Comparison of ENCODE assay signal across 1 cellular context in the genomic region with DNA sequence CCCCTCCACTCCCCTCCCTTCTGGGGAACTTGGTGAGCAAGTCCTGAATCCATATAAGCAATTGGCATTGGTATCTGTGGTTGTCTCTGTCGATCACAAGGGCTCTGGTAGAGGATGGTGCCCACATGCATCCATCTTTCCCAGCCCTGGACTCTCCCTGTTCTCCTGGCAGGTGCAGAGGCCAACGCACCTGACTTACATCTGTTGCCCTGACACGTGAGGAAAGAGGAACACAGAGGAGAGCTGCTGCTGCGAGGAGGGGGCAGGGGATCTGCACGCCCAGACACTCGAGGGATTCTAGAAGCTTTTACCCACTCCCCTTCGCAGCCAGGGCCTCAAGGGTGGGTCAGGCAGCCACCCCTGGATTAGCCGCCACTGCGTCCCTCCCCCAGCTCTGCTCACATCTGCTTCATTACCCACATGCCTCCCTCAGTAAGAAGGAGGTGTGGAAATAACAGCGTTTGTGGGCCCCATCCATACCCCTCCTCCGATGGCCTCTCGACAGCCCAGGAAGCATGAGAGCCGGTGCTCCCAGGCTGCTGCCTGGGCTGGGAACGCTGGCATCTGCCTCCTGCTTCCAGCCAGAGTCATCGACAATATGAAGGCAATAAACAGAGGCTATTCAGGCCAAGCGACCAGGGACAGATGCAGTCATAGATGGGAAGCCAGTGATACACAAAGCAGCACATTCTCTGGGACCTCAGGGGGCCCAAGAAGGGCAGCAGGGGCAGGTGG.
TF ChIP-seq lines count a peak whose summit lies in the region.

No MANE protein-coding gene starts in this region.

TF ChIP-seq in SK-N-SH treated with all-trans-retinoic acid at 6 μM for 48 hours, 23 proteins besides CTCF, POLR2A, EP300 and RAD21 (continued from another document):
- TF ChIP-seq ZFP30 (CRISPR knock-in tag; IDR thresholded peaks at IDR 0.05) (no peak), BACH2 (CRISPR knock-in tag; IDR thresholded peaks at IDR 0.05; ENCODE audit: borderline replicate concordance) (no peak), TSHZ2 (CRISPR knock-in tag; IDR thresholded peaks at IDR 0.05) (no peak), ZFP3 (CRISPR knock-in tag; IDR thresholded peaks at IDR 0.05) (no peak), ZC3H10 (CRISPR knock-in tag; IDR thresholded peaks at IDR 0.05) (no peak), ISL1 (CRISPR knock-in tag; IDR thresholded peaks at IDR 0.05) (no peak)
